7 cellular contexts compared by ENCODE assay signal in the genomic region with DNA sequence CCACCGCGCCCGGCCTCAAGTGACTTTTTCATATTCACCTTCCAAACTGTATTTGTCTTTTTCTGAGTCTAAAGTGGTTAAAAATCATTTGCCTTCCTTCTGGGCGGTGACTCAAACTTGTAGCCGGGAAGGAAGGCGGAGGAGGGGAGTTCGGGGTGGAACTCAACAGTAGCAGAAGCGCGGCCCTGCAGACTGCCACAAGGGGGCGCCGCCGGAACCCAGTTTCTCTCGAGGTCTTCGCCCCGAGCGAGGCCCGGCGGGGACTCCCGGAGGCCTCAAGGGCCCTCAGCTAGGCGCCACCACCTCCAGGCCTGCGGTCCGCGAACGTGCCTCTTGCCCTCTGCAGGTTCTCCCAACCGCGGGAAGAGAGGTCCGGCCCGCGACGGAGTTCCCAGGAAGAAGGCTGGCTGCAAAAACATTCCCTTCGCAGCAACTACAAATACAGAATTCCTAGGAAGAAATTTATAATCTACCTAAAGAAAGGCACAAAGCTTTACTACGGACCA. TPM values are rescaled to one million over a fixed set of nuclear protein-coding genes. Genes with fewer than 3 reads are reported as not detected.
DNase-seq lines count a peak whose midpoint lies in the region; FAIRE-seq and TF ChIP-seq lines count a peak whose summit lies in the region.

No MANE protein-coding gene starts in this region.

- CTCF ChIA-PET in HEK293 (lab: Yijun Ruan, JAX) = interaction anchor here (0.6 to 5.4 kb wide), 30 partner anchors 8 to 1264 kb away, joined by 3 to 35 read pairs (median 4); a partner anchor contains a TSS

- POLR2A ChIA-PET in HEK293 (lab: Yijun Ruan, JAX) = interaction anchor here (0.7 to 1.1 kb wide), 2 partner anchors 21 to 172 kb away, joined by 3 read pairs; no protein-coding TSS in a partner anchor

- TF ChIP-seq CTCF in GM12875 (IDR thresholded peaks at IDR 0.05; ENCODE audit: borderline replicate concordance, insufficient read depth, low read depth, low read length) (peak; percentile 97), HEK293 (tag by site-specific recombination; IDR thresholded peaks at IDR 0.05) (peak; percentile 84), bronchial epithelial cell (IDR thresholded peaks at IDR 0.05; ENCODE audit: insufficient read depth, low read length, severe bottlenecking) (peak; percentile 92)

- H3K9me3 ChIP-seq in HEK293 (ENCODE audit: control insufficient read depth, insufficient read depth, low read depth, low read length) = no peaks in the 10 kb centered on the region; the same call in 1 of the 2 replicates

- no peak for FAIRE-seq in bronchial epithelial cell (lab: Jason Lieb, UNC)

- peaks cover 3% of the 10 kb centered on the region for H3K27me3 ChIP-seq in bronchial epithelial cell (ENCODE audit: control insufficient read depth, insufficient read depth, low read length)

- H3K27ac ChIP-seq in HEK293 (ENCODE audit: extremely low read depth, low read depth, low read length) = no peak overlapping the region

- no peaks in the 10 kb centered on the region for H3K4me1 ChIP-seq in HEK293 (ENCODE audit: control insufficient read depth, insufficient read depth, low read length)

- H3K4me3 ChIP-seq in GM12875 (ENCODE audit: low read depth, low read length) (no peak overlapping the region), HEK293 (ENCODE audit: low read depth, low read length) (no peak overlapping the region), bronchial epithelial cell (ENCODE audit: low read depth, low read length) (peak overlapping the region; percentile 8)

- DNase-seq in NCI-H1694 (lab: John Stamatoyannopoulos, UW) (peak; percentile 40), bronchial epithelial cell (ENCODE audit: low read depth) (peak; percentile 60), kidney tubule cell (ENCODE audit: low spot score) (peak; percentile 89)
- peak; percentile 76 to 90 (median 80) for DNase-seq in activated CD4-positive, CD25-positive, alpha-beta regulatory T cell (lab: John Stamatoyannopoulos, UW)
- DNase-seq in stimulated activated CD4-positive, alpha-beta T cell treated with anti-CD3 and anti-CD28 coated beads, Interleukin-1b, Interleukin-23, amount 100 ng/mL, for 48 hours = peak; percentile 94

- no peaks in the 10 kb centered on the region for H3K36me3 ChIP-seq in HEK293 (ENCODE audit: control insufficient read depth in 2 of 2, insufficient read depth in 1 of 2, low read length in 2 of 2)
- no peaks in the 10 kb centered on the region for H3K36me3 ChIP-seq in bronchial epithelial cell (ENCODE audit: control insufficient read depth, insufficient read depth, low read length)

TF ChIP-seq in HEK293, 187 proteins besides CTCF, POLR2A, EP300 and RAD21 (continues in another document):
- TF ChIP-seq, protein P1, sequence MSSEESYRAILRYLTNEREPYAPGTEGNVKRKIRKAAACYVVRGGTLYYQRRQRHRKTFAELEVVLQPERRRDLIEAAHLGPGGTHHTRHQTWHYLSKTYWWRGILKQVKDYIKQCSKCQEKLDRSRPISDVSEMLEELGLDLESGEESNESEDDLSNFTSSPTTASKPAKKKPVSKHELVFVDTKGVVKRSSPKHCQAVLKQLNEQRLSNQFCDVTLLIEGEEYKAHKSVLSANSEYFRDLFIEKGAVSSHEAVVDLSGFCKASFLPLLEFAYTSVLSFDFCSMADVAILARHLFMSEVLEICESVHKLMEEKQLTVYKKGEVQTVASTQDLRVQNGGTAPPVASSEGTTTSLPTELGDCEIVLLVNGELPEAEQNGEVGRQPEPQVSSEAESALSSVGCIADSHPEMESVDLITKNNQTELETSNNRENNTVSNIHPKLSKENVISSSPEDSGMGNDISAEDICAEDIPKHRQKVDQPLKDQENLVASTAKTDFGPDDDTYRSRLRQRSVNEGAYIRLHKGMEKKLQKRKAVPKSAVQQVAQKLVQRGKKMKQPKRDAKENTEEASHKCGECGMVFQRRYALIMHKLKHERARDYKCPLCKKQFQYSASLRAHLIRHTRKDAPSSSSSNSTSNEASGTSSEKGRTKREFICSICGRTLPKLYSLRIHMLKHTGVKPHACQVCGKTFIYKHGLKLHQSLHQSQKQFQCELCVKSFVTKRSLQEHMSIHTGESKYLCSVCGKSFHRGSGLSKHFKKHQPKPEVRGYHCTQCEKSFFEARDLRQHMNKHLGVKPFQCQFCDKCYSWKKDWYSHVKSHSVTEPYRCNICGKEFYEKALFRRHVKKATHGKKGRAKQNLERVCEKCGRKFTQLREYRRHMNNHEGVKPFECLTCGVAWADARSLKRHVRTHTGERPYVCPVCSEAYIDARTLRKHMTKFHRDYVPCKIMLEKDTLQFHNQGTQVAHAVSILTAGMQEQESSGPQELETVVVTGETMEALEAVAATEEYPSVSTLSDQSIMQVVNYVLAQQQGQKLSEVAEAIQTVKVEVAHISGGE (tag by site-specific recombination; conservative IDR thresholded peaks at IDR 0.05; ENCODE audit: low read depth) = 0 out of 2 replicates have a peak, but pooled peaks have one; percentile 26
- TF ChIP-seq GLIS1 (tag by site-specific recombination; IDR thresholded peaks at IDR 0.05) (peak; percentile 31; the same call in 1 of the 2 replicates), ZNF654 (tag by site-specific recombination; IDR thresholded peaks at IDR 0.05; ENCODE audit: low read depth) (peak; percentile 51), SP7 (tag by site-specific recombination; IDR thresholded peaks at IDR 0.05) (peak; percentile 31; the same call in 1 of the 2 replicates), SCRT2 (tag by site-specific recombination; IDR thresholded peaks at IDR 0.05) (peak; percentile 46; the same call in 1 of the 2 replicates), OVOL3 (tag by site-specific recombination; IDR thresholded peaks at IDR 0.05) (no peak), ZEB2 (tag by site-specific recombination; IDR thresholded peaks at IDR 0.05) (peak; percentile 39; the same call in 1 of the 2 replicates), SP2 (tag by site-specific recombination; IDR thresholded peaks at IDR 0.05) (no peak), IKZF3 (tag by site-specific recombination; IDR thresholded peaks at IDR 0.05) (0 out of 2 replicates have a peak, but pooled peaks have one; percentile 21), ZIC2 (tag by site-specific recombination; IDR thresholded peaks at IDR 0.05) (peak; percentile 61), HOXD13 (CRISPR knock-in tag; IDR thresholded peaks at IDR 0.05; ENCODE audit: borderline replicate concordance) (no peak), ZFHX2 (tag by site-specific recombination; conservative IDR thresholded peaks at IDR 0.05) (no peak), ZNF335 (tag by site-specific recombination; conservative IDR thresholded peaks at IDR 0.05) (peak; percentile 80), ZNF629 (tag by site-specific recombination; IDR thresholded peaks at IDR 0.05) (0 out of 2 replicates have a peak, but pooled peaks have one; percentile 25), ZNF560 (tag by site-specific recombination; IDR thresholded peaks at IDR 0.05; ENCODE audit: borderline replicate concordance) (peak; percentile 65), ZNF394 (tag by site-specific recombination; IDR thresholded peaks at IDR 0.05; ENCODE audit: borderline replicate concordance) (no peak)
- TF ChIP-seq, protein P2, sequence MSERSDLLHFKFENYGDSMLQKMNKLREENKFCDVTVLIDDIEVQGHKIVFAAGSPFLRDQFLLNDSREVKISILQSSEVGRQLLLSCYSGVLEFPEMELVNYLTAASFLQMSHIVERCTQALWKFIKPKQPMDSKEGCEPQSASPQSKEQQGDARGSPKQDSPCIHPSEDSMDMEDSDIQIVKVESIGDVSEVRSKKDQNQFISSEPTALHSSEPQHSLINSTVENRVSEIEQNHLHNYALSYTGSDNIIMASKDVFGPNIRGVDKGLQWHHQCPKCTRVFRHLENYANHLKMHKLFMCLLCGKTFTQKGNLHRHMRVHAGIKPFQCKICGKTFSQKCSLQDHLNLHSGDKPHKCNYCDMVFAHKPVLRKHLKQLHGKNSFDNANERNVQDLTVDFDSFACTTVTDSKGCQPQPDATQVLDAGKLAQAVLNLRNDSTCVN (tag by site-specific recombination; optimal IDR thresholded peaks at IDR 0.05) = peak; percentile 29
- TF ChIP-seq, protein P3, sequence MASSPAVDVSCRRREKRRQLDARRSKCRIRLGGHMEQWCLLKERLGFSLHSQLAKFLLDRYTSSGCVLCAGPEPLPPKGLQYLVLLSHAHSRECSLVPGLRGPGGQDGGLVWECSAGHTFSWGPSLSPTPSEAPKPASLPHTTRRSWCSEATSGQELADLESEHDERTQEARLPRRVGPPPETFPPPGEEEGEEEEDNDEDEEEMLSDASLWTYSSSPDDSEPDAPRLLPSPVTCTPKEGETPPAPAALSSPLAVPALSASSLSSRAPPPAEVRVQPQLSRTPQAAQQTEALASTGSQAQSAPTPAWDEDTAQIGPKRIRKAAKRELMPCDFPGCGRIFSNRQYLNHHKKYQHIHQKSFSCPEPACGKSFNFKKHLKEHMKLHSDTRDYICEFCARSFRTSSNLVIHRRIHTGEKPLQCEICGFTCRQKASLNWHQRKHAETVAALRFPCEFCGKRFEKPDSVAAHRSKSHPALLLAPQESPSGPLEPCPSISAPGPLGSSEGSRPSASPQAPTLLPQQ (tag by site-specific recombination; IDR thresholded peaks at IDR 0.05) = 0 out of 2 replicates have a peak, but pooled peaks have one; percentile 45
- TF ChIP-seq, protein P4, sequence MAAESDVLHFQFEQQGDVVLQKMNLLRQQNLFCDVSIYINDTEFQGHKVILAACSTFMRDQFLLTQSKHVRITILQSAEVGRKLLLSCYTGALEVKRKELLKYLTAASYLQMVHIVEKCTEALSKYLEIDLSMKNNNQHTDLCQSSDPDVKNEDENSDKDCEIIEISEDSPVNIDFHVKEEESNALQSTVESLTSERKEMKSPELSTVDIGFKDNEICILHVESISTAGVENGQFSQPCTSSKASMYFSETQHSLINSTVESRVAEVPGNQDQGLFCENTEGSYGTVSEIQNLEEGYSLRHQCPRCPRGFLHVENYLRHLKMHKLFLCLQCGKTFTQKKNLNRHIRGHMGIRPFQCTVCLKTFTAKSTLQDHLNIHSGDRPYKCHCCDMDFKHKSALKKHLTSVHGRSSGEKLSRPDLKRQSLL (tag by site-specific recombination; IDR thresholded peaks at IDR 0.05) = peak; percentile 32; the same call in 1 of the 2 replicates

RNA-seq across cellular contexts. Expression of a gene that starts 16.8 kb away (rescaled TPM):
- 14.8 and 20.3 TPM in 2 replicates for total RNA-seq in bronchial epithelial cell

Comparison
In these comparisons a context has a peak if more than half of its experiments do, and no peak if none do; other contexts are left out.
1. DNase-seq: peak in every context shown above with its lines; median percentile 94 in stimulated activated CD4-positive, alpha-beta T cell treated with anti-CD3 and anti-CD28 coated beads, Interleukin-1b, Interleukin-23, amount 100 ng/mL, for 48 hours; 89 in kidney tubule cell; 80 in activated CD4-positive, CD25-positive, alpha-beta regulatory T cell; 60 in bronchial epithelial cell; 40 in NCI-H1694.